In genomic region chr14:101980251-101980650, GRCh38 we compare ENCODE assay signal across 14 cellular contexts. TPM values are rescaled to one million over a fixed set of nuclear protein-coding genes. Genes with fewer than 3 reads are reported as not detected.
DNase-seq lines count a peak whose midpoint lies in the region; ATAC-seq and TF ChIP-seq lines count a peak whose summit lies in the region.
"Had no signal": no experiment of that assay in that cellular context is flagged by ENCODE, and none has a peak within 500 bp of the region (broad histone marks: within the 10 kb centered on the region; RNA-seq: fewer than 3 reads in every experiment).

No MANE protein-coding gene starts in this region.

- H3K79me2 ChIP-seq in PC-3 (ENCODE audit: low read length) (peaks cover 75% of the 10 kb centered on the region), Karpas-422 (ENCODE audit: low read length) (peaks cover 31% of the 10 kb centered on the region)

- intact Hi-C loops in PC-3 (cut with micrococcal nuclease) = loop anchor here (1.0 to 2.0 kb wide), 2 partner anchors 8 to 13 kb away; no protein-coding TSS in a partner anchor
- intact Hi-C loops in sigmoid colon (cut with DNase I) = loop anchor here (5.0 kb wide), 1 partner anchor 72 kb away; no protein-coding TSS in a partner anchor
- intact Hi-C loops in lower lobe of right lung (cut with DNase I) = no loop called here

- H3K36me3 ChIP-seq in PC-3 (ENCODE audit: low read depth, low read length) (peaks cover 64% of the 10 kb centered on the region), sigmoid colon (peaks cover 18 to 95% (median 32%) of the 10 kb centered on the region in 4 donors), lower lobe of right lung (peaks cover 96% of the 10 kb centered on the region), Karpas-422 (ENCODE audit: insufficient read depth, low read length) (peaks cover 69% of the 10 kb centered on the region)

- H3K27me3 Mint-ChIP-seq in endothelial cell (ENCODE audit: unreplicated experiment) = peaks cover 1% of the 10 kb centered on the region
- H3K27me3 Mint-ChIP-seq: activated naive CD8-positive, alpha-beta T cell treated with anti-CD3 and anti-CD28 coated beads, Interleukin-2, amount 10 ng/mL, durations not matched to agents 7 days and 5 days had no signal

- peak overlapping the region; percentile 61 for H3K4me2 ChIP-seq in PC-3 (ENCODE audit: low read length)
- no peak overlapping the region for H3K4me2 ChIP-seq in Karpas-422 (ENCODE audit: low read depth, low read length, poor library complexity, severe bottlenecking)
- H3K4me2 ChIP-seq: neural progenitor cell had no signal

- 90 to 96% methylated on average over 10 of the region's 10 CpGs for WGBS in sigmoid colon, 2 donors

- TF ChIP-seq CTCF in AG04450 (IDR thresholded peaks at IDR 0.05; ENCODE audit: low read depth, low read length) (no peak), PC-3 (conservative IDR thresholded peaks at IDR 0.05; ENCODE audit: low read depth, low read length) (no peak), endothelial cell (IDR thresholded peaks at IDR 0.05; ENCODE audit: unreplicated experiment) (no peak), sigmoid colon (IDR thresholded peaks at IDR 0.05) (no peak), lower lobe of right lung (IDR thresholded peaks at IDR 0.05) (no peak)

- peak overlapping the region; percentile 75 for H3K27ac ChIP-seq in AG04450 (ENCODE audit: low read depth, low read length)
- peak overlapping the region; percentile 85 for H3K27ac ChIP-seq in PC-3 (ENCODE audit: low read length)
- peak overlapping the region; percentile 65 to 88 (median 84) for H3K27ac ChIP-seq in sigmoid colon
- no peak overlapping the region for H3K27ac ChIP-seq in lower lobe of right lung
- no peak overlapping the region for H3K27ac ChIP-seq in Karpas-422 (ENCODE audit: low read length)
- H3K27ac ChIP-seq: neural progenitor cell had no signal

- DNase-seq in AG04450 (ENCODE audit: low read depth, low spot score) = no peak
- DNase-seq in PC-3 = peak; percentile 64
- no peak for DNase-seq in endothelial cell (ENCODE audit: low spot score)
- DNase-seq in sigmoid colon = no peak
- no peak for DNase-seq in dedifferentiated amniotic fluid mesenchymal stem cell (ENCODE audit: extremely low spot score)
- DNase-seq in lower lobe of right lung = no peak
- DNase-seq in Karpas-422 = no peak
- DNase-seq in DMS153 (lab: John Stamatoyannopoulos, UW) = no peak
- DNase-seq: activated CD8-positive, alpha-beta memory T cell treated with anti-CD3 and anti-CD28 coated beads for 24 hours; activated naive CD8-positive, alpha-beta T cell treated with anti-CD3 and anti-CD28 coated beads, Interleukin-2, amount 10 ng/mL, durations not matched to agents 7 days and 5 days; BE2C; NCI-H526; T-helper 9 cell had no signal

- BruUV-seq in PC-3 (replicated peaks; lab: Mats Ljungman, UMichigan) = TSS peak; percentile 89

- H3K9ac ChIP-seq in PC-3 (ENCODE audit: low read length) (peak overlapping the region; percentile 31), Karpas-422 (ENCODE audit: low read length) (no peak overlapping the region)
- H3K9ac ChIP-seq: neural progenitor cell had no signal

- no peak overlapping the region for H3K27ac Mint-ChIP-seq in endothelial cell (ENCODE audit: unreplicated experiment)
- H3K27ac Mint-ChIP-seq: activated naive CD8-positive, alpha-beta T cell treated with anti-CD3 and anti-CD28 coated beads, Interleukin-2, amount 10 ng/mL, durations not matched to agents 7 days and 5 days; neural progenitor cell had no signal

- H3K4me1 ChIP-seq in PC-3 (ENCODE audit: insufficient read depth, low read length) (peaks cover 53% of the 10 kb centered on the region), sigmoid colon (peaks cover 0 to 21% (median 12%) of the 10 kb centered on the region in 4 donors), lower lobe of right lung (peaks cover 14% of the 10 kb centered on the region), Karpas-422 (ENCODE audit: low read length) (no peaks in the 10 kb centered on the region)
- H3K4me1 ChIP-seq: BE2C, neural progenitor cell had no signal

- H3K27me3 ChIP-seq in AG04450 (ENCODE audit: control insufficient read depth, insufficient read depth, low read length) = no peaks in the 10 kb centered on the region
- no peaks in the 10 kb centered on the region for H3K27me3 ChIP-seq in PC-3 (ENCODE audit: low read length)
- no peaks in the 10 kb centered on the region for H3K27me3 ChIP-seq in sigmoid colon
- H3K27me3 ChIP-seq in lower lobe of right lung (ENCODE audit: low read depth) = no peaks in the 10 kb centered on the region
- no peaks in the 10 kb centered on the region for H3K27me3 ChIP-seq in Karpas-422 (ENCODE audit: low read length)
- H3K27me3 ChIP-seq: BE2C, neural progenitor cell had no signal

- H4K20me1 ChIP-seq in PC-3 (ENCODE audit: low read length) (peaks cover 10% of the 10 kb centered on the region), Karpas-422 (ENCODE audit: insufficient read depth, low read depth, low read length) (peaks cover 10% of the 10 kb centered on the region)

- CTCF ChIA-PET in AG04450 (lab: Charles Lee) = interaction anchor here (1.0 to 1.5 kb wide), 3 partner anchors 11 to 209 kb away, joined by 3 to 7 read pairs (median 6); no protein-coding TSS in a partner anchor
- CTCF ChIA-PET in PC-3 (lab: Charles Lee) = interaction anchor here (0.6 to 0.7 kb wide), 2 partner anchors 48 to 54 kb away, joined by 9 to 11 read pairs; no protein-coding TSS in a partner anchor

- H3K9me3 ChIP-seq in AG04450 (ENCODE audit: control insufficient read depth, insufficient read depth, low read length) = no peaks in the 10 kb centered on the region
- H3K9me3 ChIP-seq in PC-3 (ENCODE audit: low read length) = no peaks in the 10 kb centered on the region
- no peaks in the 10 kb centered on the region for H3K9me3 ChIP-seq in sigmoid colon
- no peaks in the 10 kb centered on the region for H3K9me3 ChIP-seq in lower lobe of right lung
- no peaks in the 10 kb centered on the region for H3K9me3 ChIP-seq in Karpas-422 (ENCODE audit: low read length)
- H3K9me3 ChIP-seq: BE2C had no signal

- peak overlapping the region; percentile 22 for H3K4me3 Mint-ChIP-seq in endothelial cell (ENCODE audit: unreplicated experiment)
- H3K4me3 Mint-ChIP-seq: activated naive CD8-positive, alpha-beta T cell treated with anti-CD3 and anti-CD28 coated beads, Interleukin-2, amount 10 ng/mL, durations not matched to agents 7 days and 5 days; neural progenitor cell had no signal

- H3F3A ChIP-seq in PC-3 (ENCODE audit: low read length, unreplicated experiment) = peaks cover 21% of the 10 kb centered on the region

- no peak overlapping the region for H2AFZ ChIP-seq in PC-3 (ENCODE audit: low read length)
- H2AFZ ChIP-seq in Karpas-422 (ENCODE audit: low read length) = no peak overlapping the region
- H2AFZ ChIP-seq: neural progenitor cell had no signal

- POLR2A ChIA-PET in AG04450 (lab: Yijun Ruan, JAX) = interaction anchor here (0.6 to 1.5 kb wide), 2 partner anchors 9 to 156 kb away, joined by 3 to 4 read pairs; no protein-coding TSS in a partner anchor
- POLR2A ChIA-PET in PC-3 (lab: Charles Lee; ENCODE audit: unreplicated experiment) = interaction anchor here (0.6 kb wide), 1 partner anchor 9 kb away, joined by 4 read pairs; no protein-coding TSS in a partner anchor

- H3K4me1 Mint-ChIP-seq in endothelial cell (ENCODE audit: unreplicated experiment) = peaks cover 14% of the 10 kb centered on the region
- H3K4me1 Mint-ChIP-seq: neural progenitor cell had no signal

- peak; percentile 40 for ATAC-seq in PC-3
- no peak for ATAC-seq in lower lobe of right lung

- no peaks in the 10 kb centered on the region for H3K9me3 Mint-ChIP-seq in endothelial cell (ENCODE audit: unreplicated experiment)
- H3K9me3 Mint-ChIP-seq: activated naive CD8-positive, alpha-beta T cell treated with anti-CD3 and anti-CD28 coated beads, Interleukin-2, amount 10 ng/mL, durations not matched to agents 7 days and 5 days; neural progenitor cell had no signal

- no peak for TF ChIP-seq EP300 in sigmoid colon (IDR thresholded peaks at IDR 0.05)

- H3K9me2 ChIP-seq in PC-3 (replicated peaks; ENCODE audit: low read length) = no peaks in the 10 kb centered on the region
- no peaks in the 10 kb centered on the region for H3K9me2 ChIP-seq in Karpas-422 (replicated peaks; ENCODE audit: insufficient read depth, low read length)

- H3K36me3 Mint-ChIP-seq in endothelial cell (ENCODE audit: low read depth, unreplicated experiment) = peaks cover 40% of the 10 kb centered on the region

- H3K4me3 ChIP-seq in AG04450 (ENCODE audit: low read depth, low read length) = no peak overlapping the region
- H3K4me3 ChIP-seq in PC-3 (ENCODE audit: low read length) = peak overlapping the region; percentile 40
- no peak overlapping the region for H3K4me3 ChIP-seq in sigmoid colon
- no peak overlapping the region for H3K4me3 ChIP-seq in lower lobe of right lung
- H3K4me3 ChIP-seq in Karpas-422 (ENCODE audit: low read length) = no peak overlapping the region
- H3K4me3 ChIP-seq: neural progenitor cell had no signal

- no peak for TF ChIP-seq POLR2A in sigmoid colon (IDR thresholded peaks at IDR 0.05)

RNA-seq across cellular contexts. Expression of gene DYNC1H1, which starts 15.9 kb away (rescaled TPM):
- polyA plus RNA-seq in AG04450 (2011; rRNA removed) (189 and 300 TPM in 2 replicates), sigmoid colon (100 to 1,000 TPM in 1 of 3 donors, 10 to 100 TPM in 2; 38.4 to 171 (median 48.6) TPM)
- 792 and 915 TPM in 2 replicates for polyA minus RNA-seq in AG04450 (2011; rRNA and poly(A)+ RNA removed)
- total RNA-seq in PC-3 (2014; rRNA removed) (606 and 701 TPM in 2 replicates), endothelial cell (ENCODE audit: unreplicated experiment) (662 TPM), sigmoid colon (100 to 1,000 TPM; 320 to 592 (median 485) TPM), lower lobe of right lung (437 TPM)
- total RNA-seq in Karpas-422 (2014; rRNA removed; shearing (Covaris generic); ENCODE audit: low replicate concordance) = 240 and 340 TPM in 2 replicates

Comparison
In these comparisons a context has a peak if more than half of its experiments do, and no peak if none do; other contexts are left out.
1. H3K27ac ChIP-seq: peak in AG04450 (single experiment), PC-3 (single experiment) and sigmoid colon (4 of 4); none in lower lobe of right lung (single experiment) and Karpas-422 (single experiment).